In genomic region chr20:56001890-56002289, GRCh38 we compare ENCODE assay signal across 20 cellular contexts. TPM values are rescaled to one million over a fixed set of nuclear protein-coding genes. Genes with fewer than 3 reads are reported as not detected.
DNase-seq lines count a peak whose midpoint lies in the region; ATAC-seq and FAIRE-seq lines count a peak whose summit lies in the region.
"Had no signal": no experiment of that assay in that cellular context is flagged by ENCODE, and none has a peak within 500 bp of the region (broad histone marks: within the 10 kb centered on the region; RNA-seq: fewer than 3 reads in every experiment).

No MANE protein-coding gene starts in this region.

- no peaks in the 10 kb centered on the region for H3K36me3 Mint-ChIP-seq in activated naive CD4-positive, alpha-beta T cell treated with anti-CD3 and anti-CD28 coated beads for 36 hours (ENCODE audit: low read depth)
- H3K36me3 Mint-ChIP-seq: CD8-positive, alpha-beta T cell had no signal

- H3K27me3 Mint-ChIP-seq in activated naive CD4-positive, alpha-beta T cell treated with anti-CD3 and anti-CD28 coated beads for 36 hours (ENCODE audit: low read depth): peaks cover 35% of the 10 kb centered on the region

- H3K9me3 Mint-ChIP-seq in activated naive CD4-positive, alpha-beta T cell treated with anti-CD3 and anti-CD28 coated beads for 36 hours: no peaks in the 10 kb centered on the region
- H3K9me3 Mint-ChIP-seq: CD4-positive, alpha-beta T cell had no signal

- peak; percentile 40 for DNase-seq in NCI-H82 (lab: John Stamatoyannopoulos, UW)
- no peak for DNase-seq in NCI-H82 treated with DMSO at 0.1 percent for 48 hours (lab: John Stamatoyannopoulos, UW; ENCODE audit: unreplicated experiment)
- DNase-seq in HTR-8/SVneo (ENCODE audit: insufficient read length, low spot score): no peak
- DNase-seq in left lobe of liver (ENCODE audit: low spot score): no peak
- no peak for DNase-seq in activated naive CD4-positive, alpha-beta T cell treated with anti-CD3 and anti-CD28 coated beads for 36 hours
- DNase-seq: AML-193; Caco-2; Calu3; CD4-positive, alpha-beta T cell; CD8-positive, alpha-beta T cell; DMS79 treated with DMSO at 0.1 percent for 48 hours; GF-D8 had no signal

- intact Hi-C loops in activated naive CD4-positive, alpha-beta T cell treated with anti-CD3 and anti-CD28 coated beads for 36 hours (cut with micrococcal nuclease): no loop called here

- H3K4me1 Mint-ChIP-seq in activated naive CD4-positive, alpha-beta T cell treated with anti-CD3 and anti-CD28 coated beads for 36 hours (ENCODE audit: low read depth): no peaks in the 10 kb centered on the region
- H3K4me1 Mint-ChIP-seq: B cell had no signal

- CTCF ChIA-PET in activated naive CD4-positive, alpha-beta T cell treated with anti-CD3 and anti-CD28 coated beads for 36 hours (lab: Charles Lee): no interaction called here

- no peak overlapping the region for H3K27ac Mint-ChIP-seq in activated naive CD4-positive, alpha-beta T cell treated with anti-CD3 and anti-CD28 coated beads for 36 hours
- H3K27ac Mint-ChIP-seq: B cell; CD4-positive, alpha-beta T cell; CD8-positive, alpha-beta T cell had no signal

- ATAC-seq in left lobe of liver: peak; percentile 53
- ATAC-seq in GM21515 (IDR thresholded peaks at IDR 0.05; ENCODE audit: unreplicated experiment): no peak
- ATAC-seq: A549; CD8-positive, alpha-beta T cell had no signal

- FAIRE-seq in HTR-8/SVneo (lab: Jason Lieb, UNC): peak; percentile 31
- FAIRE-seq: A549, D721Med, G401.6, GM12891, GM19239 had no signal

- H3K4me3 Mint-ChIP-seq in activated naive CD4-positive, alpha-beta T cell treated with anti-CD3 and anti-CD28 coated beads for 36 hours: no peak overlapping the region
- H3K4me3 Mint-ChIP-seq: B cell; CD4-positive, alpha-beta T cell; CD8-positive, alpha-beta T cell had no signal

RNA-seq across cellular contexts. Expression of gene CBLN4, which starts 3.4 kb away (rescaled TPM):
- total RNA-seq in left lobe of liver: not detected
- total RNA-seq in activated naive CD4-positive, alpha-beta T cell treated with anti-CD3 and anti-CD28 coated beads for 36 hours: not detected
- total RNA-seq: A172; B cell; Caco-2; Calu3; CD4-positive, alpha-beta T cell; CD8-positive, alpha-beta T cell had no signal
